8 cellular contexts compared by ENCODE assay signal in the genomic region with DNA sequence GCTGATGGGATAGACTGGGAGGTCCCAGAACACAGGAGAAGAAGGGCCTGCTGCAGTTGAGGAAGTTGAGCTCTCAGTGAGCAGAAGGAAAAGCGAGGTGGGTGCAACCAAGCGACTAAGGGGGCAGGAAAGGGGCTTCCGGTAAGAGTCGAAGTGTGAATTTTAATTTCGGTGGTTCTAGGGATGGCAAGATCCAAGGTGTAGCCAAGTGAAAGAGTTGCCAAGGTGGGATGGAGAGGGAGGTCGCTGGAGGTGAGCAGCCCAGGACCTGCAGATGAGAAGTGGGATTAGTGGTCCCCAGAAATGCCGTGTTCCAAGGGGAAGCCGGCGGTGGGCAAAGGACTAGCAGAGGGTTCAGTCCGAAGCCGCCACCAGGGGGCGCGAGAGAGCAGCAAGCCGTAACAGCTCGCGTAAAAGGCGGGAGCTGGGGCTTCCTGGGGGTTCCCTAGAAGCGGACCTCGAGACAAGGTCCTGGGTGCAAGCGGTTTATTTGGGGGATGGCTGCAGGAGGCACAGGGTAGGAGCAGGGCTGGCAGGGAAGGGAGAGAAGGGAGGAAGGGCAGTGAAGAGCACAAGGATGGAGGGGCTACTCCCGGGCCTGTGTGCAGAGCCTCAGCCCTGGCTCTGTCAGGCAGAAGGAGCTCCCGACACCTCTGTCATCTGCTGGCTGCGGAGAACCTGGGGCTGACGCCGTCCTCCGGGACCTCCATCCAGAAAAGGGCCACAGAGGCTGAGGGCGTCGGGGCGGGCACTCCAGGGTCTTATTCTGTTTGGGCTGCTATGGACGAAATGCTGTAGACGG.
DNase-seq lines count a peak whose midpoint lies in the region; ATAC-seq and TF ChIP-seq lines count a peak whose summit lies in the region.

No MANE protein-coding gene starts in this region.

- intact Hi-C loops in left ventricle myocardium superior (cut with micrococcal nuclease) = no loop called here

- H3K27me3 Mint-ChIP-seq in activated CD4-positive, alpha-beta memory T cell treated with anti-CD3 and anti-CD28 coated beads, Interleukin-2, amount 10 ng/mL, durations not matched to agents 7 days and 5 days = no peaks in the 10 kb centered on the region

- H3K4me1 Mint-ChIP-seq in activated CD4-positive, alpha-beta memory T cell treated with anti-CD3 and anti-CD28 coated beads, Interleukin-2, amount 10 ng/mL, durations not matched to agents 7 days and 5 days = no peaks in the 10 kb centered on the region

- no peak overlapping the region for H3K27ac Mint-ChIP-seq in activated CD4-positive, alpha-beta memory T cell treated with anti-CD3 and anti-CD28 coated beads, Interleukin-2, amount 10 ng/mL, durations not matched to agents 7 days and 5 days

- H3K36me3 Mint-ChIP-seq in activated CD4-positive, alpha-beta memory T cell treated with anti-CD3 and anti-CD28 coated beads, Interleukin-2, amount 10 ng/mL, durations not matched to agents 7 days and 5 days (ENCODE audit: low read depth) = no peaks in the 10 kb centered on the region

- TF ChIP-seq CTCF in GM12875 (IDR thresholded peaks at IDR 0.05; ENCODE audit: borderline replicate concordance, insufficient read depth, low read depth, low read length) = peak; percentile 81

- ATAC-seq in left ventricle myocardium superior (no peak), HG02678 (IDR thresholded peaks at IDR 0.05; ENCODE audit: unreplicated experiment) (no peak)

- H3K4me3 ChIP-seq in GM12875 (ENCODE audit: low read depth, low read length) = no peak overlapping the region

- H3K4me3 Mint-ChIP-seq in activated CD4-positive, alpha-beta memory T cell treated with anti-CD3 and anti-CD28 coated beads, Interleukin-2, amount 10 ng/mL, durations not matched to agents 7 days and 5 days = no peak overlapping the region

- POLR2A ChIA-PET in activated CD4-positive, alpha-beta memory T cell treated with anti-CD3 and anti-CD28 coated beads, Interleukin-2, amount 10 ng/mL, durations not matched to agents 7 days and 5 days (lab: Charles Lee) = no interaction called here

- H3K9me3 Mint-ChIP-seq in activated CD4-positive, alpha-beta memory T cell treated with anti-CD3 and anti-CD28 coated beads, Interleukin-2, amount 10 ng/mL, durations not matched to agents 7 days and 5 days = peaks cover 3% of the 10 kb centered on the region

- CTCF ChIA-PET in activated CD4-positive, alpha-beta memory T cell treated with anti-CD3 and anti-CD28 coated beads, Interleukin-2, amount 10 ng/mL, durations not matched to agents 7 days and 5 days (lab: Charles Lee) = interaction anchor here (1.6 to 1.7 kb wide), 2 partner anchors 12 to 19 kb away, joined by 6 to 7 read pairs; no protein-coding TSS in a partner anchor

- DNase-seq in HuH-7.5 (ENCODE audit: low spot score) (peak; percentile 70), left ventricle myocardium superior (peak; percentile 62), NCI-H226 (no peak), cerebellar nuclear complex (lab: John Stamatoyannopoulos, UW) (no peak)
- peak; percentile 31 for DNase-seq in activated CD4-positive, alpha-beta memory T cell treated with anti-CD3 and anti-CD28 coated beads, Interleukin-2, amount 10 ng/mL, durations not matched to agents 7 days and 5 days
- peak; percentile 34 for DNase-seq in stimulated activated CD4-positive, alpha-beta T cell treated with anti-CD3 and anti-CD28 coated beads, Interleukin-1b, Interleukin-23, amount 100 ng/mL, for 48 hours

Comparison
In these comparisons a context has a peak if more than half of its experiments do, and no peak if none do; other contexts are left out.
1. DNase-seq: peak in HuH-7.5 (single experiment), activated CD4-positive, alpha-beta memory T cell treated with anti-CD3 and anti-CD28 coated beads, Interleukin-2, amount 10 ng/mL, durations not matched to agents 7 days and 5 days (single experiment), left ventricle myocardium superior (single experiment) and stimulated activated CD4-positive, alpha-beta T cell treated with anti-CD3 and anti-CD28 coated beads, Interleukin-1b, Interleukin-23, amount 100 ng/mL, for 48 hours (single experiment); none in NCI-H226 (single experiment) and cerebellar nuclear complex (0 of 2).